23 cellular contexts compared by ENCODE assay signal in the genomic region with DNA sequence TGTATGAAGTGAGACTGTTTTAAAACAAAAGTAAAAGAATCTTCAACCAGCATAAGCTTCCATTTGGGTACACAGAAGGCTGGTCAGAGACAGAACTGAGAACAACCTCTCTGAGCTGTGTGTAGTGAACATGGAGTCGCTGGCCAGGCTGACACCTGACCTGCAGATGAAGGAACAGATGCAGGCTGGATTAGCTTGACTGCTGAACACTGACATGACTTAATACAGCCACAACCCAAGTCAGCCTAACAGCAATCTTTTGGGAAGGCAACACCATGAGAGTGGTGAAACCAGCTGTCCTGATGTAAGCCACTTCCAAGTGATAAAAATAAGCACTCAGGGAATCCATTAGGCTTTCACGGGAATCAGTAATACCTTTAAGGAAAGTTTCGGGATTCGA. TPM values are rescaled to one million over a fixed set of nuclear protein-coding genes. Genes with fewer than 3 reads are reported as not detected.
DNase-seq lines count a peak whose midpoint lies in the region; ATAC-seq, FAIRE-seq and TF ChIP-seq lines count a peak whose summit lies in the region.
"Had no signal": no experiment of that assay in that cellular context is flagged by ENCODE, and none has a peak within 500 bp of the region (broad histone marks: within the 10 kb centered on the region; RNA-seq: fewer than 3 reads in every experiment).

No MANE protein-coding gene starts in this region.

- ATAC-seq in right lobe of liver = no peak
- no peak for ATAC-seq in HepG2
- ATAC-seq in HG02588 (IDR thresholded peaks at IDR 0.05; ENCODE audit: unreplicated experiment) = no peak
- ATAC-seq: activated T-cell treated with anti-CD3 and anti-CD28 coated beads, Interleukin-2, amount 50 U/mL, for 72 hours; GM12878; left lung; mucosa of descending colon had no signal

- H3K79me2 ChIP-seq in HepG2 (ENCODE audit: insufficient read depth, low read length) = peaks cover 62% of the 10 kb centered on the region

- 91% methylated on average over 4 of the region's 4 CpGs for WGBS in right lobe of liver (ENCODE audit: insufficient coverage, low coverage, low lambda C conversion rate, missing lambda C conversion rate)
- WGBS in HepG2 (ENCODE audit: low lambda C conversion rate) = 95% methylated on average over 4 of the region's 4 CpGs
- 81% methylated on average over 4 of the region's 4 CpGs for WGBS in prostate gland

- H3K9me3 ChIP-seq in right lobe of liver (no peaks in the 10 kb centered on the region), HepG2 (ENCODE audit: low read length) (no peaks in the 10 kb centered on the region), prostate gland (no peaks in the 10 kb centered on the region), vagina (no peaks in the 10 kb centered on the region)
- H3K9me3 ChIP-seq: ascending aorta, BLaER1, left lung, mucosa of descending colon, suprapubic skin had no signal

- H4K20me1 ChIP-seq in HepG2 (ENCODE audit: insufficient read depth, low read length) = no peaks in the 10 kb centered on the region

- TF ChIP-seq RAD21 in HepG2 (CRISPR knock-in tag; IDR thresholded peaks at IDR 0.05) = no peak

- TF ChIP-seq EP300 in HepG2 (IDR thresholded peaks at IDR 0.05; ENCODE audit: low read depth in 2 of 2, low read length in 2 of 2) (no peak), HepG2 (CRISPR knock-in tag; IDR thresholded peaks at IDR 0.05; ENCODE audit: borderline replicate concordance) (no peak)

- H3K27ac ChIP-seq in right lobe of liver (peak overlapping the region in 2 of 3 donors; percentile 25 to 89), HepG2 (ENCODE audit: extremely low read length, insufficient read depth, low read length) (no peak overlapping the region), cingulate gyrus (ENCODE audit: low read depth, low read length) (peak overlapping the region; percentile 42), prostate gland (peak overlapping the region; percentile 11 to 21), vagina (peak overlapping the region; percentile 64)
- H3K27ac ChIP-seq: ascending aorta, BLaER1, neural progenitor cell, suprapubic skin had no signal

- POLR2A ChIA-PET in HepG2 (lab: Yijun Ruan, JAX) = no interaction called here

- H3K27me3 ChIP-seq in right lobe of liver = no peaks in the 10 kb centered on the region
- H3K27me3 ChIP-seq in HepG2 (ENCODE audit: control insufficient read depth in 1 of 2, insufficient read depth in 2 of 2, low read length in 2 of 2) = no peaks in the 10 kb centered on the region
- H3K27me3 ChIP-seq in prostate gland (replicated peaks; ENCODE audit: insufficient read depth) = no peaks in the 10 kb centered on the region
- H3K27me3 ChIP-seq in vagina = no peaks in the 10 kb centered on the region
- H3K27me3 ChIP-seq: ascending aorta, BLaER1, left lung, neural progenitor cell, suprapubic skin had no signal

- in situ Hi-C loops in HepG2 (cut with HindIII; ENCODE audit: extremely low pct_ligation_motif_present, low pct_unique_long_range_greater_than_20kb) = no loop called here

- CTCF ChIA-PET in HepG2 (lab: Yijun Ruan, JAX; ENCODE audit: low intra/inter-chr PET ratio, low total read pairs) = no interaction called here

- H3K9ac ChIP-seq in HepG2 (ENCODE audit: insufficient read depth, low read depth, low read length) = no peak overlapping the region
- H3K9ac ChIP-seq: BLaER1, neural progenitor cell had no signal

- DNase-seq in right lobe of liver (no peak), HepG2 (ENCODE audit: low spot score) (no peak), prostate gland (ENCODE audit: low spot score) (no peak), vagina (ENCODE audit: extremely low spot score in 2 of 2) (peak in 1 of 2 donors; percentile 60), SW480 (ENCODE audit: low spot score) (no peak), CD1c-positive myeloid dendritic cell (ENCODE audit: extremely low spot score) (no peak)
- DNase-seq: activated naive CD4-positive, alpha-beta T cell treated with anti-CD3 and anti-CD28 coated beads, Interleukin-2, amount 50 U/mL, for 16 hours; activated T-cell treated with anti-CD3 and anti-CD28 coated beads, Interleukin-2, amount 50 U/mL, for 72 hours; GF-D8; head of caudate nucleus; left lung; mucosa of descending colon; NCI-H1092 treated with DMSO at 0.1 percent for 48 hours; NCI-H2029 had no signal

- TF ChIP-seq CTCF in right lobe of liver (IDR thresholded peaks at IDR 0.05) (no peak), HepG2 (CRISPR knock-in tag; IDR thresholded peaks at IDR 0.05) (no peak), prostate gland (IDR thresholded peaks at IDR 0.05) (no peak), vagina (IDR thresholded peaks at IDR 0.05) (no peak)

- H2AFZ ChIP-seq in HepG2 (ENCODE audit: low read length) = no peak overlapping the region
- H2AFZ ChIP-seq: neural progenitor cell had no signal

- intact Hi-C loops in right lobe of liver (cut with DNase I) = no loop called here
- intact Hi-C loops in HepG2 (cut with micrococcal nuclease; ENCODE audit: unreplicated experiment) = no loop called here
- intact Hi-C loops in prostate gland (cut with DNase I) = no loop called here
- intact Hi-C loops in vagina (cut with DNase I) = no loop called here

- no peaks in the 10 kb centered on the region for H3K36me3 ChIP-seq in right lobe of liver
- H3K36me3 ChIP-seq in HepG2 (replicated peaks in 1 of 2; ENCODE audit: control insufficient read depth in 1 of 2, insufficient read depth in 2 of 2, low read length in 2 of 2) = peaks cover 2 to 3% of the 10 kb centered on the region in 2 experiments; a peak in 1 of 5 replicates
- no peaks in the 10 kb centered on the region for H3K36me3 ChIP-seq in prostate gland
- no peaks in the 10 kb centered on the region for H3K36me3 ChIP-seq in vagina
- H3K36me3 ChIP-seq: BLaER1, left lung, neural progenitor cell, suprapubic skin had no signal

- BruUV-seq in HepG2 (replicated peaks; lab: Mats Ljungman, UMichigan) = no TSS peak

- FAIRE-seq in HepG2 (lab: Jason Lieb, UNC) = no peak
- FAIRE-seq: GM12878, HTR-8/SVneo had no signal

- no peak for TF ChIP-seq POLR2A in right lobe of liver (IDR thresholded peaks at IDR 0.05)
- no peak for TF ChIP-seq POLR2A in HepG2 (IDR thresholded peaks at IDR 0.05; ENCODE audit: insufficient read depth in 1 of 2, low read depth in 2 of 2, low read length in 2 of 2)
- no peak for TF ChIP-seq POLR2A in prostate gland (IDR thresholded peaks at IDR 0.05)
- no peak for TF ChIP-seq POLR2A in vagina (IDR thresholded peaks at IDR 0.05)

- H3K4me3 ChIP-seq in right lobe of liver = no peak overlapping the region
- H3K4me3 ChIP-seq in HepG2 (replicated peaks in 1 of 3; ENCODE audit: insufficient read depth in 1 of 3, low read depth in 2 of 3, low read length in 3 of 3) = no peak overlapping the region
- no peak overlapping the region for H3K4me3 ChIP-seq in prostate gland
- H3K4me3 ChIP-seq in vagina = no peak overlapping the region
- H3K4me3 ChIP-seq: ascending aorta, BLaER1, GM12878, left lung, mucosa of descending colon, neural progenitor cell, suprapubic skin had no signal

- H3K4me2 ChIP-seq in HepG2 (ENCODE audit: low read depth, low read length) = no peak overlapping the region
- H3K4me2 ChIP-seq: BLaER1, neural progenitor cell had no signal

- H3K4me1 ChIP-seq in right lobe of liver (peaks cover 0 to 89% (median 35%) of the 10 kb centered on the region in 4 donors), HepG2 (ENCODE audit: insufficient read depth, low read length) (peaks cover 47% of the 10 kb centered on the region), prostate gland (replicated peaks) (peaks cover 30% of the 10 kb centered on the region), vagina (peaks cover 75% of the 10 kb centered on the region)

RNA-seq across cellular contexts. Expression of gene SCARB2, which starts 10.1 kb away (rescaled TPM):
- total RNA-seq in right lobe of liver = 100 to 1,000 TPM; 102 to 133 (median 125) TPM
- total RNA-seq in HepG2 (2016; rRNA removed; fragmentation: Illumina TruSeq; extraction: Trizol) = 23.5 and 43.4 TPM in 2 replicates
- total RNA-seq in HepG2 (2016; cell fraction: cytosol; rRNA removed; fragmentation: Illumina TruSeq; extraction: Trizol; ENCODE audit: low read depth) = 3.4 and 5.0 TPM in 2 replicates
- 27.0 and 44.9 TPM in 2 replicates for total RNA-seq in HepG2 (2016; cell fraction: insoluble cytoplasmic fraction; rRNA removed; fragmentation: Illumina TruSeq; extraction: Trizol)
- 11.4 and 14.4 TPM in 2 replicates for total RNA-seq in HepG2 (2016; cell fraction: membrane; rRNA removed; fragmentation: Illumina TruSeq; extraction: Trizol)
- 46.8 and 54.9 TPM in 2 replicates for total RNA-seq in HepG2 (2016; cell fraction: nucleus; rRNA removed; fragmentation: Illumina TruSeq; extraction: Trizol)
- polyA plus RNA-seq in HepG2 (2011; rRNA removed) = 40.6 and 45.9 TPM in 2 replicates
- 21.7 and 39.6 TPM in 2 replicates for polyA plus RNA-seq in HepG2 (2011; cell fraction: cytosol; rRNA removed)
- 16.5 and 20.8 TPM in 2 replicates for polyA plus RNA-seq in HepG2 (2011; cell fraction: nucleus; rRNA removed)
- polyA plus RNA-seq in HepG2 (2012) = 49.6 and 72.8 TPM in 2 replicates
- polyA plus RNA-seq in HepG2 (2016; cell fraction: cytosol; fragmentation: Illumina TruSeq; extraction: Trizol; ENCODE audit: low read depth) = 2.5 and 3.1 TPM in 2 replicates
- polyA plus RNA-seq in HepG2 (2016; cell fraction: insoluble cytoplasmic fraction; fragmentation: Illumina TruSeq; extraction: Trizol; ENCODE audit: low read depth) = 20.1 and 21.1 TPM in 2 replicates
- 6.3 and 6.6 TPM in 2 replicates for polyA plus RNA-seq in HepG2 (2016; cell fraction: membrane; fragmentation: Illumina TruSeq; extraction: Trizol; ENCODE audit: low read depth)
- 41.0 and 42.6 TPM in 2 replicates for polyA plus RNA-seq in HepG2 (2016; cell fraction: nucleus; fragmentation: Illumina TruSeq; extraction: Trizol; ENCODE audit: insufficient read depth, low read depth)
- 35.5 and 55.9 TPM in 2 replicates for polyA minus RNA-seq in HepG2 (2011; rRNA and poly(A)+ RNA removed; ENCODE audit: low replicate concordance)
- 46.9 and 76.7 TPM in 2 replicates for polyA minus RNA-seq in HepG2 (2011; cell fraction: cytosol; rRNA and poly(A)+ RNA removed)
- polyA minus RNA-seq in HepG2 (2011; cell fraction: nucleus; rRNA and poly(A)+ RNA removed) = 69.5 and 87.4 TPM in 2 replicates
- total RNA-seq in prostate gland = 100 to 1,000 TPM; 169 to 392 TPM
- 156 TPM for total RNA-seq in vagina

RNA-seq across cellular contexts. Expression of gene FAM47E, which starts 48.0 kb away (rescaled TPM):
- total RNA-seq in right lobe of liver (1 to 10 TPM; 1.2 to 5.0 (median 2.9) TPM), HepG2 (2016; rRNA removed; fragmentation: Illumina TruSeq; extraction: Trizol) (0.29 and 0.33 TPM in 2 replicates), prostate gland (10 to 100 TPM; 12.3 to 15.1 TPM), vagina (0.49 TPM)
- 0.30 TPM in 1 of 2 replicates, not detected in the other for total RNA-seq in HepG2 (2016; cell fraction: cytosol; rRNA removed; fragmentation: Illumina TruSeq; extraction: Trizol; ENCODE audit: low read depth)
- total RNA-seq in HepG2 (2016; cell fraction: insoluble cytoplasmic fraction; rRNA removed; fragmentation: Illumina TruSeq; extraction: Trizol) = 0.37 and 0.65 TPM in 2 replicates
- total RNA-seq in HepG2 (2016; cell fraction: membrane; rRNA removed; fragmentation: Illumina TruSeq; extraction: Trizol) = 0.25 and 0.41 TPM in 2 replicates
- total RNA-seq in HepG2 (2016; cell fraction: nucleus; rRNA removed; fragmentation: Illumina TruSeq; extraction: Trizol) = 0.31 and 0.50 TPM in 2 replicates
- polyA plus RNA-seq in HepG2 (2011; rRNA removed) = 0.60 and 0.66 TPM in 2 replicates
- 0.24 and 0.50 TPM in 2 replicates for polyA plus RNA-seq in HepG2 (2011; cell fraction: cytosol; rRNA removed)
- polyA plus RNA-seq in HepG2 (2011; cell fraction: nucleus; rRNA removed) = 0.06 and 1.5 TPM in 2 replicates
- polyA plus RNA-seq in HepG2 (2012) = 1.2 and 1.8 TPM in 2 replicates
- polyA plus RNA-seq in HepG2 (2016; cell fraction: cytosol; fragmentation: Illumina TruSeq; extraction: Trizol; ENCODE audit: low read depth) = 0.27 and 0.29 TPM in 2 replicates
- 0.29 and 0.50 TPM in 2 replicates for polyA plus RNA-seq in HepG2 (2016; cell fraction: insoluble cytoplasmic fraction; fragmentation: Illumina TruSeq; extraction: Trizol; ENCODE audit: low read depth)
- polyA plus RNA-seq in HepG2 (2016; cell fraction: membrane; fragmentation: Illumina TruSeq; extraction: Trizol; ENCODE audit: low read depth) = not detected in 2 replicates
- polyA plus RNA-seq in HepG2 (2016; cell fraction: nucleus; fragmentation: Illumina TruSeq; extraction: Trizol; ENCODE audit: insufficient read depth, low read depth) = 0.44 TPM in 1 of 2 replicates, not detected in the other
- polyA minus RNA-seq in HepG2 (2011; rRNA and poly(A)+ RNA removed; ENCODE audit: low replicate concordance) = 0.02 TPM in 1 of 2 replicates, not detected in the other
- polyA minus RNA-seq in HepG2 (2011; cell fraction: cytosol; rRNA and poly(A)+ RNA removed) = 0.69 TPM in 1 of 2 replicates, not detected in the other
- polyA minus RNA-seq in HepG2 (2011; cell fraction: nucleus; rRNA and poly(A)+ RNA removed) = 1.5 and 1.9 TPM in 2 replicates
- total RNA-seq: activated CD8-positive, alpha-beta memory T cell treated with anti-CD3 and anti-CD28 coated beads for 36 hours; activated T-cell treated with anti-CD3 and anti-CD28 coated beads, Interleukin-2, amount 50 U/mL, for 72 hours; ascending aorta; GM12878 had no signal

RNA-seq across cellular contexts. Expression of gene NUP54, which starts 55.3 kb away (rescaled TPM):
- 10 to 100 TPM; 13.3 to 18.9 (median 14.4) TPM for total RNA-seq in right lobe of liver
- 69.3 and 90.0 TPM in 2 replicates for total RNA-seq in HepG2 (2016; rRNA removed; fragmentation: Illumina TruSeq; extraction: Trizol)
- 120 and 132 TPM in 2 replicates for total RNA-seq in HepG2 (2016; cell fraction: cytosol; rRNA removed; fragmentation: Illumina TruSeq; extraction: Trizol; ENCODE audit: low read depth)
- 67.1 and 86.7 TPM in 2 replicates for total RNA-seq in HepG2 (2016; cell fraction: insoluble cytoplasmic fraction; rRNA removed; fragmentation: Illumina TruSeq; extraction: Trizol)
- total RNA-seq in HepG2 (2016; cell fraction: membrane; rRNA removed; fragmentation: Illumina TruSeq; extraction: Trizol) = 51.2 and 67.2 TPM in 2 replicates
- 49.9 and 54.3 TPM in 2 replicates for total RNA-seq in HepG2 (2016; cell fraction: nucleus; rRNA removed; fragmentation: Illumina TruSeq; extraction: Trizol)
- polyA plus RNA-seq in HepG2 (2011; rRNA removed) = 22.9 and 36.1 TPM in 2 replicates
- 14.6 and 21.0 TPM in 2 replicates for polyA plus RNA-seq in HepG2 (2011; cell fraction: cytosol; rRNA removed)
- polyA plus RNA-seq in HepG2 (2011; cell fraction: nucleus; rRNA removed) = 12.2 and 15.9 TPM in 2 replicates
- 20.9 and 27.3 TPM in 2 replicates for polyA plus RNA-seq in HepG2 (2012)
- 6.2 and 8.0 TPM in 2 replicates for polyA plus RNA-seq in HepG2 (2016; cell fraction: cytosol; fragmentation: Illumina TruSeq; extraction: Trizol; ENCODE audit: low read depth)
- 58.3 and 59.3 TPM in 2 replicates for polyA plus RNA-seq in HepG2 (2016; cell fraction: insoluble cytoplasmic fraction; fragmentation: Illumina TruSeq; extraction: Trizol; ENCODE audit: low read depth)
- polyA plus RNA-seq in HepG2 (2016; cell fraction: membrane; fragmentation: Illumina TruSeq; extraction: Trizol; ENCODE audit: low read depth) = 14.5 and 14.7 TPM in 2 replicates
- 60.9 and 62.3 TPM in 2 replicates for polyA plus RNA-seq in HepG2 (2016; cell fraction: nucleus; fragmentation: Illumina TruSeq; extraction: Trizol; ENCODE audit: insufficient read depth, low read depth)
- 31.7 and 31.8 TPM in 2 replicates for polyA minus RNA-seq in HepG2 (2011; rRNA and poly(A)+ RNA removed; ENCODE audit: low replicate concordance)
- polyA minus RNA-seq in HepG2 (2011; cell fraction: cytosol; rRNA and poly(A)+ RNA removed) = 35.0 and 35.8 TPM in 2 replicates
- polyA minus RNA-seq in HepG2 (2011; cell fraction: nucleus; rRNA and poly(A)+ RNA removed) = 48.5 and 64.5 TPM in 2 replicates
- 10 to 100 TPM; 31.7 to 43.5 TPM for total RNA-seq in prostate gland
- total RNA-seq in vagina = 31.2 TPM
